In the genomic region with DNA sequence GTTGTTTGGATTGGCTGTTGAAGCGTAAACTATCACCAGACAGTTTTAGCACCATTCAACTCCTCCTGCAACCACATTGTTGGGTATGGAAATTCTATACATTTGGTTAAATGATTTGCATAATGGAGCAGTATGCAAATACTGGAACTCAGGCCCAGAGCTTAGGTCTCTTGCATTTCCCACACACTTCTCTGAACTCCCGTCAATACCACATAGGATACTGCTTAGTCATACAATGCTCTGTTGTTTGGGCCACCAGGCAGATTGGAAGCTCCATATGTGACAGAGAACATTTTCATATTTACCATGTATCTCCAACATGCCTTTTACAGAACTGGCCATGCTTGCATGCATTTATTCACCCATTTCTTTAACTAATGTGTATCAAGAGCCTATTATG, we compare ENCODE assay signal across 1 cellular context.
TF ChIP-seq lines count a peak whose summit lies in the region.

No MANE protein-coding gene starts in this region.

TF ChIP-seq in K562, 482 proteins besides CTCF, POLR2A, EP300 and RAD21 (continued from another document):
- TF ChIP-seq, protein P1, sequence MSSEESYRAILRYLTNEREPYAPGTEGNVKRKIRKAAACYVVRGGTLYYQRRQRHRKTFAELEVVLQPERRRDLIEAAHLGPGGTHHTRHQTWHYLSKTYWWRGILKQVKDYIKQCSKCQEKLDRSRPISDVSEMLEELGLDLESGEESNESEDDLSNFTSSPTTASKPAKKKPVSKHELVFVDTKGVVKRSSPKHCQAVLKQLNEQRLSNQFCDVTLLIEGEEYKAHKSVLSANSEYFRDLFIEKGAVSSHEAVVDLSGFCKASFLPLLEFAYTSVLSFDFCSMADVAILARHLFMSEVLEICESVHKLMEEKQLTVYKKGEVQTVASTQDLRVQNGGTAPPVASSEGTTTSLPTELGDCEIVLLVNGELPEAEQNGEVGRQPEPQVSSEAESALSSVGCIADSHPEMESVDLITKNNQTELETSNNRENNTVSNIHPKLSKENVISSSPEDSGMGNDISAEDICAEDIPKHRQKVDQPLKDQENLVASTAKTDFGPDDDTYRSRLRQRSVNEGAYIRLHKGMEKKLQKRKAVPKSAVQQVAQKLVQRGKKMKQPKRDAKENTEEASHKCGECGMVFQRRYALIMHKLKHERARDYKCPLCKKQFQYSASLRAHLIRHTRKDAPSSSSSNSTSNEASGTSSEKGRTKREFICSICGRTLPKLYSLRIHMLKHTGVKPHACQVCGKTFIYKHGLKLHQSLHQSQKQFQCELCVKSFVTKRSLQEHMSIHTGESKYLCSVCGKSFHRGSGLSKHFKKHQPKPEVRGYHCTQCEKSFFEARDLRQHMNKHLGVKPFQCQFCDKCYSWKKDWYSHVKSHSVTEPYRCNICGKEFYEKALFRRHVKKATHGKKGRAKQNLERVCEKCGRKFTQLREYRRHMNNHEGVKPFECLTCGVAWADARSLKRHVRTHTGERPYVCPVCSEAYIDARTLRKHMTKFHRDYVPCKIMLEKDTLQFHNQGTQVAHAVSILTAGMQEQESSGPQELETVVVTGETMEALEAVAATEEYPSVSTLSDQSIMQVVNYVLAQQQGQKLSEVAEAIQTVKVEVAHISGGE (CRISPR knock-in tag; IDR thresholded peaks at IDR 0.05): no peak
- TF ChIP-seq SAP30 (IDR thresholded peaks at IDR 0.05; ENCODE audit: borderline replicate concordance, insufficient read depth, low read depth, low read length, poor library complexity, severe bottlenecking): no peak
- TF ChIP-seq ARID3A (IDR thresholded peaks at IDR 0.05; ENCODE audit: borderline replicate concordance, low read depth, low read length): no peak
- no peak for TF ChIP-seq CXXC5 (CRISPR knock-in tag; IDR thresholded peaks at IDR 0.05)
- TF ChIP-seq, protein P2, sequence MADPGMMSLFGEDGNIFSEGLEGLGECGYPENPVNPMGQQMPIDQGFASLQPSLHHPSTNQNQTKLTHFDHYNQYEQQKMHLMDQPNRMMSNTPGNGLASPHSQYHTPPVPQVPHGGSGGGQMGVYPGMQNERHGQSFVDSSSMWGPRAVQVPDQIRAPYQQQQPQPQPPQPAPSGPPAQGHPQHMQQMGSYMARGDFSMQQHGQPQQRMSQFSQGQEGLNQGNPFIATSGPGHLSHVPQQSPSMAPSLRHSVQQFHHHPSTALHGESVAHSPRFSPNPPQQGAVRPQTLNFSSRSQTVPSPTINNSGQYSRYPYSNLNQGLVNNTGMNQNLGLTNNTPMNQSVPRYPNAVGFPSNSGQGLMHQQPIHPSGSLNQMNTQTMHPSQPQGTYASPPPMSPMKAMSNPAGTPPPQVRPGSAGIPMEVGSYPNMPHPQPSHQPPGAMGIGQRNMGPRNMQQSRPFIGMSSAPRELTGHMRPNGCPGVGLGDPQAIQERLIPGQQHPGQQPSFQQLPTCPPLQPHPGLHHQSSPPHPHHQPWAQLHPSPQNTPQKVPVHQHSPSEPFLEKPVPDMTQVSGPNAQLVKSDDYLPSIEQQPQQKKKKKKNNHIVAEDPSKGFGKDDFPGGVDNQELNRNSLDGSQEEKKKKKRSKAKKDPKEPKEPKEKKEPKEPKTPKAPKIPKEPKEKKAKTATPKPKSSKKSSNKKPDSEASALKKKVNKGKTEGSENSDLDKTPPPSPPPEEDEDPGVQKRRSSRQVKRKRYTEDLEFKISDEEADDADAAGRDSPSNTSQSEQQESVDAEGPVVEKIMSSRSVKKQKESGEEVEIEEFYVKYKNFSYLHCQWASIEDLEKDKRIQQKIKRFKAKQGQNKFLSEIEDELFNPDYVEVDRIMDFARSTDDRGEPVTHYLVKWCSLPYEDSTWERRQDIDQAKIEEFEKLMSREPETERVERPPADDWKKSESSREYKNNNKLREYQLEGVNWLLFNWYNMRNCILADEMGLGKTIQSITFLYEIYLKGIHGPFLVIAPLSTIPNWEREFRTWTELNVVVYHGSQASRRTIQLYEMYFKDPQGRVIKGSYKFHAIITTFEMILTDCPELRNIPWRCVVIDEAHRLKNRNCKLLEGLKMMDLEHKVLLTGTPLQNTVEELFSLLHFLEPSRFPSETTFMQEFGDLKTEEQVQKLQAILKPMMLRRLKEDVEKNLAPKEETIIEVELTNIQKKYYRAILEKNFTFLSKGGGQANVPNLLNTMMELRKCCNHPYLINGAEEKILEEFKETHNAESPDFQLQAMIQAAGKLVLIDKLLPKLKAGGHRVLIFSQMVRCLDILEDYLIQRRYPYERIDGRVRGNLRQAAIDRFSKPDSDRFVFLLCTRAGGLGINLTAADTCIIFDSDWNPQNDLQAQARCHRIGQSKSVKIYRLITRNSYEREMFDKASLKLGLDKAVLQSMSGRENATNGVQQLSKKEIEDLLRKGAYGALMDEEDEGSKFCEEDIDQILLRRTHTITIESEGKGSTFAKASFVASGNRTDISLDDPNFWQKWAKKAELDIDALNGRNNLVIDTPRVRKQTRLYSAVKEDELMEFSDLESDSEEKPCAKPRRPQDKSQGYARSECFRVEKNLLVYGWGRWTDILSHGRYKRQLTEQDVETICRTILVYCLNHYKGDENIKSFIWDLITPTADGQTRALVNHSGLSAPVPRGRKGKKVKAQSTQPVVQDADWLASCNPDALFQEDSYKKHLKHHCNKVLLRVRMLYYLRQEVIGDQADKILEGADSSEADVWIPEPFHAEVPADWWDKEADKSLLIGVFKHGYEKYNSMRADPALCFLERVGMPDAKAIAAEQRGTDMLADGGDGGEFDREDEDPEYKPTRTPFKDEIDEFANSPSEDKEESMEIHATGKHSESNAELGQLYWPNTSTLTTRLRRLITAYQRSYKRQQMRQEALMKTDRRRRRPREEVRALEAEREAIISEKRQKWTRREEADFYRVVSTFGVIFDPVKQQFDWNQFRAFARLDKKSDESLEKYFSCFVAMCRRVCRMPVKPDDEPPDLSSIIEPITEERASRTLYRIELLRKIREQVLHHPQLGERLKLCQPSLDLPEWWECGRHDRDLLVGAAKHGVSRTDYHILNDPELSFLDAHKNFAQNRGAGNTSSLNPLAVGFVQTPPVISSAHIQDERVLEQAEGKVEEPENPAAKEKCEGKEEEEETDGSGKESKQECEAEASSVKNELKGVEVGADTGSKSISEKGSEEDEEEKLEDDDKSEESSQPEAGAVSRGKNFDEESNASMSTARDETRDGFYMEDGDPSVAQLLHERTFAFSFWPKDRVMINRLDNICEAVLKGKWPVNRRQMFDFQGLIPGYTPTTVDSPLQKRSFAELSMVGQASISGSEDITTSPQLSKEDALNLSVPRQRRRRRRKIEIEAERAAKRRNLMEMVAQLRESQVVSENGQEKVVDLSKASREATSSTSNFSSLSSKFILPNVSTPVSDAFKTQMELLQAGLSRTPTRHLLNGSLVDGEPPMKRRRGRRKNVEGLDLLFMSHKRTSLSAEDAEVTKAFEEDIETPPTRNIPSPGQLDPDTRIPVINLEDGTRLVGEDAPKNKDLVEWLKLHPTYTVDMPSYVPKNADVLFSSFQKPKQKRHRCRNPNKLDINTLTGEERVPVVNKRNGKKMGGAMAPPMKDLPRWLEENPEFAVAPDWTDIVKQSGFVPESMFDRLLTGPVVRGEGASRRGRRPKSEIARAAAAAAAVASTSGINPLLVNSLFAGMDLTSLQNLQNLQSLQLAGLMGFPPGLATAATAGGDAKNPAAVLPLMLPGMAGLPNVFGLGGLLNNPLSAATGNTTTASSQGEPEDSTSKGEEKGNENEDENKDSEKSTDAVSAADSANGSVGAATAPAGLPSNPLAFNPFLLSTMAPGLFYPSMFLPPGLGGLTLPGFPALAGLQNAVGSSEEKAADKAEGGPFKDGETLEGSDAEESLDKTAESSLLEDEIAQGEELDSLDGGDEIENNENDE (IDR thresholded peaks at IDR 0.05; ENCODE audit: low read depth, low read length): no peak
TF ChIP-seq in K562: peak in this region for 2.
